In genomic region chr1:219173758-219174671, GRCh38 we compare ENCODE assay signal across 8 cellular contexts. TPM values are rescaled to one million over a fixed set of nuclear protein-coding genes. Genes with fewer than 3 reads are reported as not detected.
DNase-seq lines count a peak whose midpoint lies in the region; ATAC-seq and TF ChIP-seq lines count a peak whose summit lies in the region.

Gene LYPLAL1 (plus strand): TSS chr1:219173878. CDS start chr1:219173891, 13 bp downstream.

- H3K36me3 ChIP-seq in IMR-90 (ENCODE audit: control insufficient read depth, insufficient read depth, low read length) (no peaks in the 10 kb centered on the region), esophagus (ENCODE audit: control insufficient read depth in 2 of 2, insufficient read depth in 2 of 2, low read length in 1 of 2) (no peaks in the 10 kb centered on the region), muscle layer of colon (ENCODE audit: insufficient read depth, low read length) (no peaks in the 10 kb centered on the region)

- peak within 1 kb of the TSS; percentile 93 for H3K56ac ChIP-seq in IMR-90 (ENCODE audit: extremely low read depth, insufficient read depth, low read length)

- H3K4me1 ChIP-seq in IMR-90 (ENCODE audit: control insufficient read depth, insufficient read depth, low read length) (peaks cover 6% of the 10 kb centered on the region), esophagus (ENCODE audit: control insufficient read depth in 2 of 2, insufficient read depth in 2 of 2, low read length in 1 of 2) (peaks cover 0 to 4% of the 10 kb centered on the region in 2 donors), muscle layer of colon (ENCODE audit: insufficient read depth, low read length) (peaks cover 31% of the 10 kb centered on the region)

- H2AFZ ChIP-seq in IMR-90 (replicated peaks; ENCODE audit: low read length, poor library complexity) = peak within 1 kb of the TSS; percentile 98

- peak within 1 kb of the TSS; percentile 98 for H3K27ac Mint-ChIP-seq in activated T-cell treated with anti-CD3 and anti-CD28 coated beads, Interleukin-2, amount 50 U/mL, for 24 hours

- peak within 1 kb of the TSS; percentile 94 for H4K91ac ChIP-seq in IMR-90 (ENCODE audit: insufficient read depth, low read depth, low read length)

- H2BK120ac ChIP-seq in IMR-90 (ENCODE audit: low read depth, low read length) = peak within 1 kb of the TSS; percentile 77

- intact Hi-C loops in IMR-90 (cut with micrococcal nuclease) = loop anchor here (5.0 to 10.0 kb wide), 4 partner anchors 107 to 827 kb away; partner anchors contain the start of gene TGFB2

- H2AK9ac ChIP-seq in IMR-90 (replicated peaks; ENCODE audit: low read depth, low read length, poor library complexity) = peak within 1 kb of the TSS; percentile 96

- H3K27ac ChIP-seq in IMR-90 (ENCODE audit: insufficient read depth, low read length) (peak within 1 kb of the TSS; percentile 93), esophagus (ENCODE audit: low read depth in 2 of 2, low read length in 1 of 2) (peak within 1 kb of the TSS; percentile 91 to 94), muscle layer of colon (ENCODE audit: low read depth, low read length) (peak within 1 kb of the TSS; percentile 92)

- DNase-seq in DMS53 (lab: John Stamatoyannopoulos, UW) (peak; percentile 97), IMR-90 (peak; percentile 89)
- DNase-seq in activated T-cell treated with anti-CD3 and anti-CD28 coated beads, Interleukin-2, amount 50 U/mL, for 24 hours = peak; percentile 92
- DNase-seq in stimulated activated CD8-positive, alpha-beta memory T cell treated with anti-CD3 and anti-CD28 coated beads, Interleukin-7, amount 100 ng/mL, for 1 hour (ENCODE audit: low read depth in 2 of 2) = peak; percentile 73 to 77

- TF ChIP-seq POLR2A in IMR-90 (IDR thresholded peaks at IDR 0.05; ENCODE audit: low read depth, low read length) = peak; percentile 75

- H2AK5ac ChIP-seq in IMR-90 (ENCODE audit: low read depth, low read length) = peak within 1 kb of the TSS; percentile 88

- 0 out of 2 replicates have a peak, but pooled peaks cover 2% of the 10 kb centered on the region for H3K9me1 ChIP-seq in IMR-90 (ENCODE audit: insufficient read depth, low read length)

- H4K8ac ChIP-seq in IMR-90 (ENCODE audit: low read depth in 2 of 2, low read length in 2 of 2) = peak within 1 kb of the TSS; percentile 81 to 98

- no peaks in the 10 kb centered on the region for H3K9me3 Mint-ChIP-seq in activated T-cell treated with anti-CD3 and anti-CD28 coated beads, Interleukin-2, amount 50 U/mL, for 24 hours

- peak within 1 kb of the TSS; percentile 97 for H3K14ac ChIP-seq in IMR-90 (replicated peaks; ENCODE audit: low read depth, low read length)

- peak within 1 kb of the TSS; percentile 93 for H3K4me2 ChIP-seq in IMR-90 (ENCODE audit: low read depth, low read length)

- H3K9ac ChIP-seq in IMR-90 (ENCODE audit: low read depth, low read length) = peak within 1 kb of the TSS; percentile 96
- peak within 1 kb of the TSS; percentile 55 for H3K9ac ChIP-seq in muscle layer of colon (ENCODE audit: low read length)

- H3K27me3 Mint-ChIP-seq in activated T-cell treated with anti-CD3 and anti-CD28 coated beads, Interleukin-2, amount 50 U/mL, for 24 hours = no peaks in the 10 kb centered on the region

- no peaks in the 10 kb centered on the region for H3K9me3 ChIP-seq in IMR-90 (ENCODE audit: control insufficient read depth, insufficient read depth, low read length)
- H3K9me3 ChIP-seq in esophagus (ENCODE audit: control insufficient read depth in 2 of 2, insufficient read depth in 1 of 2, low read depth in 1 of 2, low read length in 1 of 2) = no peaks in the 10 kb centered on the region
- H3K9me3 ChIP-seq in muscle layer of colon (ENCODE audit: low read length) = no peaks in the 10 kb centered on the region

- H3K79me1 ChIP-seq in IMR-90 (ENCODE audit: low read depth in 1 of 2, low read length in 2 of 2) = peaks cover 12 to 19% of the 10 kb centered on the region in 2 experiments; a peak in 3 of 4 replicates

- CTCF ChIA-PET in IMR-90 (lab: Yijun Ruan, JAX) = interaction anchor here (0.5 to 1.0 kb wide), 2 partner anchors 13 to 1152 kb away, joined by 3 to 4 read pairs; no protein-coding TSS in a partner anchor

- H3K4me1 Mint-ChIP-seq in activated T-cell treated with anti-CD3 and anti-CD28 coated beads, Interleukin-2, amount 50 U/mL, for 24 hours (ENCODE audit: low read depth) = peaks cover 52% of the 10 kb centered on the region

- ATAC-seq in GM21529 (IDR thresholded peaks at IDR 0.05; ENCODE audit: unreplicated experiment) (peak; percentile 59), IMR-90 (ENCODE audit: low read depth) (peak; percentile 93)

- in situ Hi-C loops in IMR-90 (cut with MboI; ENCODE audit: low sequenced_read_pairs) = loop anchor here (10.0 kb wide), 1 partner anchor 829 kb away; the partner anchor contains the start of gene TGFB2

- peak within 1 kb of the TSS; percentile 58; the same call in 2 of the 3 replicates for H2BK15ac ChIP-seq in IMR-90 (ENCODE audit: low read depth, low read length)

- peak within 1 kb of the TSS; percentile 95 for H3K4ac ChIP-seq in IMR-90 (ENCODE audit: low read depth, low read length)

- 3% methylated on average over 30 of the region's 51 CpGs; no CpG with 5 or more reads in 1 of the 2 experiments for WGBS in IMR-90 (ENCODE audit: extremely low coverage in 2 of 2, insufficient read length in 1 of 2), 2 experiments
- WGBS in esophagus, 2 donors = 1% methylated on average over 51 of the region's 51 CpGs

- H3K23ac ChIP-seq in IMR-90 (ENCODE audit: low read depth, low read length) = peak within 1 kb of the TSS; percentile 91

- peak within 1 kb of the TSS; percentile 91 for H3K18ac ChIP-seq in IMR-90 (ENCODE audit: low read depth, low read length)

- TF ChIP-seq RAD21 in IMR-90 (IDR thresholded peaks at IDR 0.05; ENCODE audit: low read length) = no peak

- H3K4me3 ChIP-seq in IMR-90 (ENCODE audit: insufficient read depth, low read depth, low read length) (peak within 1 kb of the TSS; percentile 59), esophagus (ENCODE audit: low read depth in 1 of 2, low read length in 2 of 2) (peak within 1 kb of the TSS; percentile 80 to 83), muscle layer of colon (ENCODE audit: low read depth in 1 of 2, low read length in 2 of 2) (peak within 1 kb of the TSS; percentile 60 to 79)

- no peaks in the 10 kb centered on the region for H4K20me1 ChIP-seq in IMR-90 (ENCODE audit: insufficient read depth, low read length)

- H3K27me3 ChIP-seq in IMR-90 (ENCODE audit: control insufficient read depth, insufficient read depth, low read length) = no peaks in the 10 kb centered on the region
- no peaks in the 10 kb centered on the region for H3K27me3 ChIP-seq in esophagus (ENCODE audit: control insufficient read depth in 1 of 2, insufficient read depth in 2 of 2, low read length in 2 of 2)
- no peaks in the 10 kb centered on the region for H3K27me3 ChIP-seq in muscle layer of colon (ENCODE audit: control insufficient read depth in 1 of 2, insufficient read depth in 2 of 2, low read length in 2 of 2)

- peak within 1 kb of the TSS; percentile 95 for H4K5ac ChIP-seq in IMR-90 (ENCODE audit: low read depth, low read length)

- peaks cover 30% of the 10 kb centered on the region for H3K36me3 Mint-ChIP-seq in activated T-cell treated with anti-CD3 and anti-CD28 coated beads, Interleukin-2, amount 50 U/mL, for 24 hours (ENCODE audit: low read depth)

- peak within 1 kb of the TSS; percentile 76; the same call in 1 of the 2 replicates for H2BK20ac ChIP-seq in IMR-90 (ENCODE audit: low read depth, low read length)

- BruUV-seq in IMR-90 (replicated peaks; lab: Mats Ljungman, UMichigan) = TSS peak; percentile 63

- dilution Hi-C loops in IMR-90 (cut with HindIII; ENCODE audit: low sequenced_read_pairs, unreplicated experiment) = no loop called here

- TF ChIP-seq CTCF in IMR-90 (conservative IDR thresholded peaks at IDR 0.05; ENCODE audit: low read depth, low read length) = no peak

- peak within 1 kb of the TSS; percentile 94 for H2BK5ac ChIP-seq in IMR-90 (ENCODE audit: low read depth, low read length, poor library complexity, severe bottlenecking)

- POLR2A ChIA-PET in IMR-90 (lab: Charles Lee; ENCODE audit: unreplicated experiment) = interaction anchor here (0.5 to 1.0 kb wide), 3 partner anchors 16 to 847 kb away, joined by 4 to 6 read pairs (median 4); no protein-coding TSS in a partner anchor

- peak within 1 kb of the TSS; percentile 96 for H3K4me3 Mint-ChIP-seq in activated T-cell treated with anti-CD3 and anti-CD28 coated beads, Interleukin-2, amount 50 U/mL, for 24 hours

TF ChIP-seq in IMR-90, 13 proteins besides CTCF, POLR2A, EP300 and RAD21:
- TF ChIP-seq BHLHE40 (IDR thresholded peaks at IDR 0.05; ENCODE audit: low read depth, low read length) = peak; percentile 48; the same call in 1 of the 2 replicates
- peak; percentile 25; the same call in 1 of the 2 replicates for TF ChIP-seq MAZ (IDR thresholded peaks at IDR 0.05; ENCODE audit: borderline replicate concordance, low read depth, low read length)
- TF ChIP-seq MAFK (IDR thresholded peaks at IDR 0.05; ENCODE audit: low read depth, low read length) = no peak
- TF ChIP-seq SMC3 (IDR thresholded peaks at IDR 0.05; ENCODE audit: low read depth, low read length) = no peak
- TF ChIP-seq MXI1 (IDR thresholded peaks at IDR 0.05; ENCODE audit: borderline replicate concordance, low read depth, low read length) = peak; percentile 45; the same call in 1 of the 2 replicates
TF ChIP-seq in IMR-90: peak in this region for 3.

TF ChIP-seq in PFSK-1, 5 proteins besides CTCF, POLR2A, EP300 and RAD21 (continues in another document):
- TF ChIP-seq FOXP2 (optimal IDR thresholded peaks at IDR 0.05; ENCODE audit: borderline replicate concordance, extremely low read depth, extremely low read length, insufficient read depth) (peak; percentile 95), TAF1 (IDR thresholded peaks at IDR 0.05; ENCODE audit: borderline replicate concordance, insufficient read depth, low read length) (peak; percentile 90; the same call in 1 of the 2 replicates), POLR2AphosphoS5 (IDR thresholded peaks at IDR 0.05; ENCODE audit: low read depth, low read length) (peak; percentile 97), SIN3A (IDR thresholded peaks at IDR 0.05; ENCODE audit: borderline replicate concordance, insufficient read depth, low read length) (no peak)

RNA-seq across cellular contexts. Expression of gene LYPLAL1, which starts in this region (rescaled TPM):
- 4.8 and 11.4 TPM in 2 replicates for total RNA-seq in IMR-90 (2012; rRNA removed)
- polyA plus RNA-seq in IMR-90 (2012; rRNA removed) (6.3 and 7.5 TPM in 2 replicates), esophagus (10 to 100 TPM; 14.3 to 36.3 TPM)
- polyA plus RNA-seq in IMR-90 (2012; cell fraction: cytosol; rRNA removed) = 1.7 and 2.5 TPM in 2 replicates
- 1.8 and 14.4 TPM in 2 replicates for polyA plus RNA-seq in IMR-90 (2012; cell fraction: nucleus; rRNA removed; ENCODE audit: low replicate concordance)
- 19.9 TPM for polyA plus RNA-seq in PFSK-1 (2012; ENCODE audit: insufficient read length, low read depth)

Comparison
In these comparisons a context has a peak if more than half of its experiments do, and no peak if none do; other contexts are left out.
1. Peak in every context shown above with its lines: DNase-seq, ATAC-seq, H3K4me3 ChIP-seq and H3K27ac ChIP-seq.